In the genomic region with DNA sequence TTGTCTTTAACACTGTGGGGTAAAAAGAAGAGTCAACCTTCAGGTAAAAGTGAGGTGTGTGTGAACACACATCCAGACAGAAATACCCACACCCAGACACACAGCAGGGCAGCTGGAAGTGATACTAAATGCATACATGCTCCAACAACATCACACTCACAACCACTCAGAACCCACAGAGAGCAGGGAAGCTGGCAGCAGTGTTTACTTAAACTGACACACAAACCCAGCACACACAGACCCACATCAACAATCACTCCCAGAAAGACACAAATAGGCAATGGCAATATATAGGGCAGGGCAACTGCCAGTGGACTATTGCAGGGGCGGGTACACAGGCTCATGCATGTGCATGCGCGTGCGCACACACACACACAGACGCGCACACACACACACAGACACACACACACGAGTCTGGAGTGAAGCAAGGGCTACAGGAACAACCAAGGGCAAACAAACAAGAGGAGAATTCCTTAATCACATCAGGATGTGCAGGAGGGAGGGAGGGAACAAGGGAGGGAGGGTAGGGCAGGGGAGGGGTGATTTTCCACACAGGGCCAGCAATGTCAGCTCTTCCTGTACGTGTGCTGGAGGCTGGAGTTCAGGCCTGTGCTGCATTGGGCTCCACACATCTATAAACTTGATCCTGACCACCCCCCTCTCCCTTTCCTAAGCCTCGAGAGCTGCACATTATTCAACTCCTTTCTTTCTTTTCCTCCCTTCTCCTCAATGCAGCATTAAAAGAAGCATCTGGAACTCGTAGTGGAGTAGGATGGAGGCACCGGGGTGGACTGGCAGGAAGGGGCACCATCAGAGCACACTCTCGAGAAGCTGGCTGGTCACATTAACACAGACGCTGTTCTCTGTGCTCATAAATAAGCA, we compare ENCODE assay signal across 10 cellular contexts. TPM values are rescaled to one million over a fixed set of nuclear protein-coding genes. Genes with fewer than 3 reads are reported as not detected.
DNase-seq lines count a peak whose midpoint lies in the region; ATAC-seq and TF ChIP-seq lines count a peak whose summit lies in the region.
"Had no signal": no experiment of that assay in that cellular context is flagged by ENCODE, and none has a peak within 500 bp of the region (broad histone marks: within the 10 kb centered on the region; RNA-seq: fewer than 3 reads in every experiment).

No MANE protein-coding gene starts in this region.

- ATAC-seq in HG02981 (IDR thresholded peaks at IDR 0.05; ENCODE audit: unreplicated experiment) = no peak

- no peaks in the 10 kb centered on the region for H3K27me3 Mint-ChIP-seq in activated naive CD4-positive, alpha-beta T cell treated with anti-CD3 and anti-CD28 coated beads for 36 hours (ENCODE audit: low read depth)
- no peaks in the 10 kb centered on the region for H3K27me3 Mint-ChIP-seq in activated naive CD4-positive, alpha-beta T cell treated with anti-CD3 and anti-CD28 coated beads, Interleukin-2, amount 10 ng/mL, durations not matched to agents 7 days and 5 days
- no peaks in the 10 kb centered on the region for H3K27me3 Mint-ChIP-seq in mesothelial cell of epicardium (ENCODE audit: low read depth)

- TF ChIP-seq CTCF in dorsolateral prefrontal cortex (IDR thresholded peaks at IDR 0.05 in 54 of 56, conservative IDR thresholded peaks at IDR 0.05 in 2 of 56; ENCODE audit: low read depth in 1 of 56, partially characterized antibody in 56 of 56) (no peak), mesothelial cell of epicardium (IDR thresholded peaks at IDR 0.05; ENCODE audit: unreplicated experiment) (no peak), vagina (IDR thresholded peaks at IDR 0.05) (no peak)

- peaks cover 29% of the 10 kb centered on the region for H3K36me3 Mint-ChIP-seq in activated naive CD4-positive, alpha-beta T cell treated with anti-CD3 and anti-CD28 coated beads for 36 hours (ENCODE audit: low read depth)
- peaks cover 47% of the 10 kb centered on the region for H3K36me3 Mint-ChIP-seq in activated naive CD4-positive, alpha-beta T cell treated with anti-CD3 and anti-CD28 coated beads, Interleukin-2, amount 10 ng/mL, durations not matched to agents 7 days and 5 days
- peaks cover 5% of the 10 kb centered on the region for H3K36me3 Mint-ChIP-seq in mesothelial cell of epicardium

- no peaks in the 10 kb centered on the region for H3K9me3 ChIP-seq in vagina

- H3K27ac Mint-ChIP-seq in activated naive CD4-positive, alpha-beta T cell treated with anti-CD3 and anti-CD28 coated beads for 36 hours = peak overlapping the region; percentile 19
- no peak overlapping the region for H3K27ac Mint-ChIP-seq in activated naive CD4-positive, alpha-beta T cell treated with anti-CD3 and anti-CD28 coated beads, Interleukin-2, amount 10 ng/mL, durations not matched to agents 7 days and 5 days
- peak overlapping the region; percentile 96 for H3K27ac Mint-ChIP-seq in mesothelial cell of epicardium

- no peaks in the 10 kb centered on the region for H3K27me3 ChIP-seq in dorsolateral prefrontal cortex
- no peaks in the 10 kb centered on the region for H3K27me3 ChIP-seq in vagina

- H3K27ac ChIP-seq in dorsolateral prefrontal cortex (peak overlapping the region in 43 of 59 donors; percentile 1 to 89 (median 60)), vagina (peak overlapping the region; percentile 92)

- no peak for DNase-seq in activated naive CD4-positive, alpha-beta T cell treated with anti-CD3 and anti-CD28 coated beads for 36 hours
- no peak for DNase-seq in activated naive CD4-positive, alpha-beta T cell treated with anti-CD3 and anti-CD28 coated beads, Interleukin-2, amount 10 ng/mL, durations not matched to agents 7 days and 5 days
- no peak for DNase-seq in dorsolateral prefrontal cortex
- no peak for DNase-seq in mesothelial cell of epicardium (ENCODE audit: low spot score in 2 of 2, unreplicated experiment in 2 of 2)
- DNase-seq in vagina (ENCODE audit: extremely low spot score in 2 of 2) = peak in 1 of 2 donors; percentile 96
- DNase-seq in NK-92 treated with Interleukin-12 subunit alpha and Interleukin-12 subunit beta, amount 100 ng/mL, for 24 hours (lab: John Stamatoyannopoulos, UW) = no peak
- no peak for DNase-seq in mesenteric fat pad (ENCODE audit: low spot score)
- DNase-seq: DMS 273 treated with DMSO at 0.1 percent for 48 hours had no signal

- H3K9me3 Mint-ChIP-seq in activated naive CD4-positive, alpha-beta T cell treated with anti-CD3 and anti-CD28 coated beads for 36 hours = no peaks in the 10 kb centered on the region
- H3K9me3 Mint-ChIP-seq in activated naive CD4-positive, alpha-beta T cell treated with anti-CD3 and anti-CD28 coated beads, Interleukin-2, amount 10 ng/mL, durations not matched to agents 7 days and 5 days = no peaks in the 10 kb centered on the region
- H3K9me3 Mint-ChIP-seq in mesothelial cell of epicardium = no peaks in the 10 kb centered on the region

- intact Hi-C loops in activated naive CD4-positive, alpha-beta T cell treated with anti-CD3 and anti-CD28 coated beads for 36 hours (cut with micrococcal nuclease) = no loop called here
- intact Hi-C loops in dorsolateral prefrontal cortex (cut with DNase I) (no loop called here), vagina (cut with DNase I) (no loop called here)

- H3K36me3 ChIP-seq in vagina = peaks cover 0 to 15% of the 10 kb centered on the region in 2 donors

- peaks cover 44% of the 10 kb centered on the region for H3K4me1 Mint-ChIP-seq in activated naive CD4-positive, alpha-beta T cell treated with anti-CD3 and anti-CD28 coated beads for 36 hours (ENCODE audit: low read depth)
- peaks cover 67% of the 10 kb centered on the region for H3K4me1 Mint-ChIP-seq in activated naive CD4-positive, alpha-beta T cell treated with anti-CD3 and anti-CD28 coated beads, Interleukin-2, amount 10 ng/mL, durations not matched to agents 7 days and 5 days
- peaks cover 75% of the 10 kb centered on the region for H3K4me1 Mint-ChIP-seq in mesothelial cell of epicardium

- H3K4me3 Mint-ChIP-seq in activated naive CD4-positive, alpha-beta T cell treated with anti-CD3 and anti-CD28 coated beads for 36 hours = no peak overlapping the region
- no peak overlapping the region for H3K4me3 Mint-ChIP-seq in activated naive CD4-positive, alpha-beta T cell treated with anti-CD3 and anti-CD28 coated beads, Interleukin-2, amount 10 ng/mL, durations not matched to agents 7 days and 5 days
- no peak overlapping the region for H3K4me3 Mint-ChIP-seq in mesothelial cell of epicardium

- H3K4me3 ChIP-seq in dorsolateral prefrontal cortex (no peak overlapping the region), vagina (no peak overlapping the region)

- H3K4me1 ChIP-seq in vagina = peaks cover 77% of the 10 kb centered on the region

- no peak for TF ChIP-seq POLR2A in vagina (IDR thresholded peaks at IDR 0.05)

- CTCF ChIA-PET in activated naive CD4-positive, alpha-beta T cell treated with anti-CD3 and anti-CD28 coated beads for 36 hours (lab: Charles Lee) = interaction anchor here (0.6 to 1.2 kb wide), 3 partner anchors 21 to 145 kb away, joined by 3 to 5 read pairs (median 4); no protein-coding TSS in a partner anchor
- CTCF ChIA-PET in activated naive CD4-positive, alpha-beta T cell treated with anti-CD3 and anti-CD28 coated beads, Interleukin-2, amount 10 ng/mL, durations not matched to agents 7 days and 5 days (lab: Charles Lee) = interaction anchor here (1.2 to 1.9 kb wide), 5 partner anchors 13 to 198 kb away, joined by 3 to 8 read pairs (median 5); no protein-coding TSS in a partner anchor

RNA-seq across cellular contexts. Expression of gene HIC1, which starts 30.1 kb away (rescaled TPM):
- 10 to 100 TPM; 14.8 TPM for total RNA-seq in activated naive CD4-positive, alpha-beta T cell treated with anti-CD3 and anti-CD28 coated beads for 36 hours
- total RNA-seq in dorsolateral prefrontal cortex (10 to 100 TPM in 18 of 120 experiments, 1 to 10 TPM in 102; 1.6 to 17.4 (median 6.5) TPM), mesothelial cell of epicardium (97.9 to 99.3 TPM (median 98.9 TPM) in 3 replicates), vagina (33.1 TPM), mesenteric fat pad (34.4 TPM)

RNA-seq across cellular contexts. Expression of gene OVCA2, which starts 43.2 kb away (rescaled TPM):
- 10 to 100 TPM; 22.7 to 24.7 TPM for total RNA-seq in activated naive CD4-positive, alpha-beta T cell treated with anti-CD3 and anti-CD28 coated beads for 36 hours
- total RNA-seq in dorsolateral prefrontal cortex (10 to 100 TPM in 108 of 120 experiments, 1 to 10 TPM in 12; 6.6 to 29.4 (median 16.4) TPM), mesothelial cell of epicardium (17.3 to 24.8 TPM (median 24.5 TPM) in 3 replicates), vagina (24.3 TPM), mesenteric fat pad (23.6 TPM)

RNA-seq across cellular contexts. Expression of gene DPH1, which starts 55.1 kb away (rescaled TPM):
- total RNA-seq in activated naive CD4-positive, alpha-beta T cell treated with anti-CD3 and anti-CD28 coated beads for 36 hours = 10 to 100 TPM; 31.1 to 34.1 TPM
- total RNA-seq in dorsolateral prefrontal cortex (100 to 1,000 TPM in 30 of 120 experiments, 10 to 100 TPM in 90; 57.6 to 158 (median 87.2) TPM), mesothelial cell of epicardium (63.8 to 74.5 TPM (median 71.2 TPM) in 3 replicates), vagina (43.0 TPM), mesenteric fat pad (35.6 TPM)

RNA-seq across cellular contexts. Expression of gene RTN4RL1, which starts 59.9 kb away (rescaled TPM):
- total RNA-seq in activated naive CD4-positive, alpha-beta T cell treated with anti-CD3 and anti-CD28 coated beads for 36 hours = under 1 TPM; 0.14 to 0.30 TPM
- total RNA-seq in dorsolateral prefrontal cortex (10 to 100 TPM in 119 of 120 experiments, 1 to 10 TPM in 1; 4.8 to 43.6 (median 22.0) TPM), mesothelial cell of epicardium (0.20 to 0.23 TPM (median 0.22 TPM) in 3 replicates), vagina (3.7 TPM), mesenteric fat pad (11.2 TPM)
- total RNA-seq: mononuclear cell had no signal
